Comparison of ENCODE assay signal across 28 cellular contexts in genomic region chrX:20756585-20756984, GRCh38.
"Had no signal": no experiment of that assay in that cellular context is flagged by ENCODE, and none has a peak within 500 bp of the region (broad histone marks: within the 10 kb centered on the region; RNA-seq: fewer than 3 reads in every experiment).

No MANE protein-coding gene starts in this region.

- ATAC-seq: activated CD8-positive, alpha-beta T cell treated with anti-CD3 and anti-CD28 coated beads for 36 hours; activated naive CD8-positive, alpha-beta T cell treated with anti-CD3 and anti-CD28 coated beads, Interleukin-2, amount 50 U/mL, for 24 hours; activated T-cell treated with anti-CD3 and anti-CD28 coated beads, Interleukin-2, amount 50 U/mL, for 4 hours had no signal

- H3K4me3 ChIP-seq: ascending aorta, cardiac muscle cell had no signal

- H3K27ac ChIP-seq: ascending aorta, cardiac muscle cell, VCaP had no signal

- DNase-seq: activated B cell treated with CpG ODN at 0.5 μM for 24 hours; activated CD4-positive, alpha-beta memory T cell treated with anti-CD3 and anti-CD28 coated beads for 36 hours; activated CD4-positive, alpha-beta T cell treated with anti-CD3 and anti-CD28 coated beads for 4 hours; activated CD4-positive, alpha-beta T cell treated with anti-CD3 and anti-CD28 coated beads, Interleukin-2, amount 10 ng/mL, durations not matched to agents 24 days and 14 days; activated CD4-positive, alpha-beta T cell treated with anti-CD3 and anti-CD28 coated beads, Interleukin-2, amount 50 U/mL, for 1 hour; activated CD4-positive, alpha-beta T cell treated with anti-CD3 and anti-CD28 coated beads, Interleukin-2, amount 50 U/mL, for 4 hours; activated CD4-positive, CD25-positive, alpha-beta regulatory T cell treated with anti-CD3 and anti-CD28 coated beads, Interleukin-2, amount 50 U/mL, for 72 hours; activated CD8-positive, alpha-beta memory T cell treated with anti-CD3 and anti-CD28 coated beads, Interleukin-2, amount 50 U/mL, for 4 hours; activated CD8-positive, alpha-beta T cell treated with anti-CD3 and anti-CD28 coated beads for 36 hours; activated effector memory CD4-positive, alpha-beta T cell treated with Interleukin-2 at 50 U/mL for 16 hours; activated gamma-delta T cell; activated naive CD4-positive, alpha-beta T cell treated with anti-CD3 and anti-CD28 coated beads, Interleukin-2, amount 10 ng/mL, durations not matched to agents 7 days and 5 days; activated naive CD4-positive, alpha-beta T cell treated with Interleukin-2 at 50 U/mL for 16 hours; activated naive CD8-positive, alpha-beta T cell treated with anti-CD3 and anti-CD28 coated beads, Interleukin-2, amount 10 ng/mL, durations not matched to agents 7 days and 5 days; activated naive CD8-positive, alpha-beta T cell treated with anti-CD3 and anti-CD28 coated beads, Interleukin-2, amount 50 U/mL, for 24 hours; activated T-cell treated with anti-CD3 and anti-CD28 coated beads for 4 hours; activated T-cell treated with anti-CD3 and anti-CD28 coated beads, Interleukin-2, amount 50 U/mL, for 1 hour; activated T-cell treated with anti-CD3 and anti-CD28 coated beads, Interleukin-2, amount 50 U/mL, for 4 hours; amygdala; anterior cingulate cortex; caudate nucleus; cerebellar nuclear complex; T-helper 1 cell; T-helper 2 cell; T-helper 9 cell had no signal

- H3K36me3 ChIP-seq: ascending aorta, cardiac muscle cell had no signal

- H3K27me3 ChIP-seq: ascending aorta, cardiac muscle cell had no signal

- H3K4me1 ChIP-seq: ascending aorta had no signal

- H3K9me3 ChIP-seq: ascending aorta had no signal
